Comparison of ENCODE assay signal across 1 cellular context in the genomic region with DNA sequence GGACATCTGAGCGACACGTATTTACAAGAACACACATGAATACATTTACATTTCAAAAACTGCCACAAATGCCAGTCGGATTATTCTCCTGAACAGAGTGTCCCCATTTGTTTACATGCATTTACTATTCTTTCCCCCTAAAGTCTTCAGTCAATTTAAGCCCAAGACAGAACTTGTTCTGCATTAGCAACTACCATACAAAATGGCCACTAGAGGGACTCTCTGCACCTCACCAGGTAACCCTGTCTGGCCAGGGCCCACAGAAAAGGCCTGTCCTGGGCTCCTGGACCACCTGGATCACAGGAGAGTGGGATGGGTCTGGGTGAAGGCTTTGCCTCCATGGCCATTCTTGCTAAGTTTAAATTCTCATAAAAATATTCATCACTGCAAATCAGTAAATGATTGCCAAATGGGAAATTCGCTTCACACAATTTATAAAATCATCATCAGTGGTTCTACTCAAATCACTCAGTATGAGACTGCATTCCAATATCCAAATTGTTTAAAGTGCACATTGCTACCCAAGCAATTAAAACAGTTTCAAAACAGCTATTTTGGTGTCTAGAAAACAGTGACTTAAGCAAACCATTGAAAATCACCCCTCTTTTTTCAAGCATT.
TF ChIP-seq lines count a peak whose summit lies in the region.

No MANE protein-coding gene starts in this region.

TF ChIP-seq in GM12878, 131 proteins besides CTCF, POLR2A, EP300 and RAD21:
- TF ChIP-seq, protein P1, sequence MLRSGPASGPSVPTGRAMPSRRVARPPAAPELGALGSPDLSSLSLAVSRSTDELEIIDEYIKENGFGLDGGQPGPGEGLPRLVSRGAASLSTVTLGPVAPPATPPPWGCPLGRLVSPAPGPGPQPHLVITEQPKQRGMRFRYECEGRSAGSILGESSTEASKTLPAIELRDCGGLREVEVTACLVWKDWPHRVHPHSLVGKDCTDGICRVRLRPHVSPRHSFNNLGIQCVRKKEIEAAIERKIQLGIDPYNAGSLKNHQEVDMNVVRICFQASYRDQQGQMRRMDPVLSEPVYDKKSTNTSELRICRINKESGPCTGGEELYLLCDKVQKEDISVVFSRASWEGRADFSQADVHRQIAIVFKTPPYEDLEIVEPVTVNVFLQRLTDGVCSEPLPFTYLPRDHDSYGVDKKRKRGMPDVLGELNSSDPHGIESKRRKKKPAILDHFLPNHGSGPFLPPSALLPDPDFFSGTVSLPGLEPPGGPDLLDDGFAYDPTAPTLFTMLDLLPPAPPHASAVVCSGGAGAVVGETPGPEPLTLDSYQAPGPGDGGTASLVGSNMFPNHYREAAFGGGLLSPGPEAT (IDR thresholded peaks at IDR 0.05; ENCODE audit: low read depth) = no peak
- TF ChIP-seq SMC3 (IDR thresholded peaks at IDR 0.05; ENCODE audit: borderline replicate concordance, low read length) (peak; percentile 66), EED (IDR thresholded peaks at IDR 0.05; ENCODE audit: low read depth) (no peak), YY1 (IDR thresholded peaks at IDR 0.05; ENCODE audit: low read depth, low read length) (peak; percentile 44; the same call in 1 of the 2 replicates), TCF7 (IDR thresholded peaks at IDR 0.05; ENCODE audit: borderline replicate concordance) (no peak), POU2F2 (IDR thresholded peaks at IDR 0.05; ENCODE audit: borderline replicate concordance, low read depth, low read length) (0 out of 3 replicates have a peak, but pooled peaks have one; percentile 13)
